In the genomic region with DNA sequence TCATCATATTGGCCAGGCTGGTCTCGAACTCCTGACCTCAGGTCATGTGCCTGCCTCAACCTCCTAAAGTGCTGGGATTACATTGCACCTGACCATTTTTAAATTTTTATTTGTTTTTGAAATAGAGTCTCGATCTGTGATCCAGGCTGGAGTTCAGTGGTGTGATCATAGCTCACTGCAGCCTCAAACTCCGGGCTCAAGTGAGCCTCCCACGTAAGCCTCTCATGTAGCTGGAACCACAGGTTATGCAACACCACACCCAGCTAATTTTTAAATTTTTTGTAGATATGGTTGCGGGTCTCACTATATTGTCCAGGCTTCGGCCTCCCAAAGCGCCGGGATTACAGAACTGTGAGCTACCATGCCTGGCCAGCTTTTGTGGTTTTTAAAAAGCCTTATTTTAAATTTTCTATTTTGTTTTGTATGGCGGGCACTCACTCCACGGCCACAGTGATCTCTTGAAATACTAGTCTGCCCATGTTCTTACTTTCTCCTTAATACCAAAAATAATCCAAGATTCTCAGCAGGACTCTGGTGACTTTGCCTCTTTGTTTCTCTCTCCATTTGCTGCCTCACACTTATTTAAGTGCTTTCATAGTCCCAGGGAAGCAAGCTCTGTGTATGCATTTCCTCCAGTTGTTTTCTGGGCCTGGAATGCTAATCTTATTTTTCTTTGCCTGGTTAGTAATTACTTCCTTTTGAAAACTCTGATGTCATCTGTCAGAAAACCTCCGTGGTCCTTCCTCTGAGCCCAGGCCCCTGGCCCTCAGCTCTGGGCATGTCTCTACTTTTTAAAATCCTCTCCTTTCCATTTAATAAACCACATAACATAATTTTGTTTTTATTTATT, we compare ENCODE assay signal across 10 cellular contexts. TPM values are rescaled to one million over a fixed set of nuclear protein-coding genes. Genes with fewer than 3 reads are reported as not detected.
A peak's percentile ranks its signal among the peaks of the same experiment; 100 is the strongest.
DNase-seq lines count a peak whose midpoint lies in the region; ATAC-seq, FAIRE-seq and TF ChIP-seq lines count a peak whose summit lies in the region.
"Had no signal": no experiment of that assay in that cellular context is flagged by ENCODE, and none has a peak within 500 bp of the region (broad histone marks: within the 10 kb centered on the region; RNA-seq: fewer than 3 reads in every experiment).

No MANE protein-coding gene starts in this region.

- H3K9ac ChIP-seq in endothelial cell of umbilical vein (replicated peaks; ENCODE audit: extremely low read depth, insufficient read depth, low read length), result peak overlapping the region; percentile 93

- peak; percentile 53 for TF ChIP-seq POLR2A in endothelial cell of umbilical vein (IDR thresholded peaks at IDR 0.05; ENCODE audit: low read depth, low read length)

- H3K27me3 ChIP-seq in AG04450 (ENCODE audit: control insufficient read depth, insufficient read depth, low read length) (no peaks in the 10 kb centered on the region), endothelial cell of umbilical vein (ENCODE audit: control insufficient read depth in 2 of 2, insufficient read depth in 2 of 2, low read length in 2 of 2) (no peaks in the 10 kb centered on the region), osteoblast (ENCODE audit: insufficient read depth, low read length) (no peaks in the 10 kb centered on the region)

- peaks cover 18% of the 10 kb centered on the region for H3K79me2 ChIP-seq in endothelial cell of umbilical vein (ENCODE audit: control insufficient read depth, insufficient read depth, low read length)
- peaks cover 24% of the 10 kb centered on the region for H3K79me2 ChIP-seq in osteoblast (ENCODE audit: insufficient read depth, low read length)

- POLR2A ChIA-PET in AG04450 (lab: Yijun Ruan, JAX), result interaction anchor here (1.1 kb wide), 1 partner anchor 16 kb away, joined by 5 read pairs; no protein-coding TSS in a partner anchor
- POLR2A ChIA-PET in endothelial cell of umbilical vein (lab: Charles Lee), result interaction anchor here (1.4 kb wide), 1 partner anchor 16 kb away, joined by 14 read pairs; no protein-coding TSS in a partner anchor

- ATAC-seq in HG03354 (IDR thresholded peaks at IDR 0.05; ENCODE audit: poor library complexity, severe bottlenecking, unreplicated experiment) (no peak), GM18858 (IDR thresholded peaks at IDR 0.05; ENCODE audit: unreplicated experiment) (no peak)

- BruUV-seq in endothelial cell of umbilical vein (replicated peaks; lab: Mats Ljungman, UMichigan), result TSS peak; percentile 29

- dilution Hi-C loops in endothelial cell of umbilical vein (cut with MboI; ENCODE audit: extremely low pct_ligation_motif_present, low sequenced_read_pairs), result no loop called here

- peak; percentile 93 for FAIRE-seq in endothelial cell of umbilical vein (lab: Jason Lieb, UNC)

- H3K4me3 ChIP-seq in AG04450 (ENCODE audit: low read depth, low read length) (no peak overlapping the region), endothelial cell of umbilical vein (replicated peaks in 1 of 3; ENCODE audit: insufficient read depth in 1 of 3, low read depth in 1 of 3, low read length in 3 of 3) (no peak overlapping the region), osteoblast (ENCODE audit: insufficient read depth, low read length) (no peak overlapping the region)

- H3K9me3 ChIP-seq in AG04450 (ENCODE audit: control insufficient read depth, insufficient read depth, low read length), result no peaks in the 10 kb centered on the region; the same call in 1 of the 2 replicates
- no peaks in the 10 kb centered on the region for H3K9me3 ChIP-seq in endothelial cell of umbilical vein (replicated peaks; ENCODE audit: control insufficient read depth, insufficient read depth, low read length)
- H3K9me3 ChIP-seq in osteoblast (ENCODE audit: low read depth, low read length), result no peaks in the 10 kb centered on the region

- H3K36me3 ChIP-seq in endothelial cell of umbilical vein (ENCODE audit: control insufficient read depth in 2 of 2, extremely low read depth in 1 of 2, insufficient read depth in 2 of 2, low read length in 2 of 2), result no peaks in the 10 kb centered on the region
- no peaks in the 10 kb centered on the region for H3K36me3 ChIP-seq in osteoblast (ENCODE audit: insufficient read depth, low read length)

- no peak for DNase-seq in AG04450 (ENCODE audit: low read depth, low spot score)
- peak; percentile 37 for DNase-seq in M059J (ENCODE audit: low read depth)
- peak; percentile 94 for DNase-seq in endothelial cell of umbilical vein (ENCODE audit: low read depth, low spot score)
- no peak for DNase-seq in osteoblast (ENCODE audit: insufficient read length, low spot score, missing footprints)
- no peak for DNase-seq in NCI-H1092 treated with DMSO at 0.1 percent for 48 hours (lab: John Stamatoyannopoulos, UW)
- no peak for DNase-seq in NCI-H748 treated with DMSO at 0.1 percent for 48 hours (lab: John Stamatoyannopoulos, UW)
- DNase-seq: effector CD4-positive, alpha-beta T cell; NCI-H2029 treated with DMSO at 0.1 percent for 48 hours had no signal

- CTCF ChIA-PET in AG04450 (lab: Charles Lee), result interaction anchor here (0.5 to 1.8 kb wide), 6 partner anchors 19 to 103 kb away, joined by 3 to 8 read pairs (median 4); partner anchors contain the start of gene GNPTAB
- CTCF ChIA-PET in endothelial cell of umbilical vein (lab: Charles Lee), result interaction anchor here (0.7 to 2.0 kb wide), 13 partner anchors 9 to 102 kb away, joined by 3 to 36 read pairs (median 4); partner anchors contain the start of gene GNPTAB

- H3K4me1 ChIP-seq in endothelial cell of umbilical vein (ENCODE audit: control insufficient read depth, extremely low read depth, insufficient read depth, low read length), result peaks cover 26% of the 10 kb centered on the region
- peaks cover 19% of the 10 kb centered on the region for H3K4me1 ChIP-seq in osteoblast (ENCODE audit: insufficient read depth, low read length)

- H4K20me1 ChIP-seq in endothelial cell of umbilical vein (replicated peaks; ENCODE audit: control insufficient read depth, extremely low read depth, insufficient read depth, low read length) (no peaks in the 10 kb centered on the region), osteoblast (ENCODE audit: insufficient read depth, low read length) (no peaks in the 10 kb centered on the region)

- H3K9me1 ChIP-seq in endothelial cell of umbilical vein (replicated peaks; ENCODE audit: control insufficient read depth, extremely low read depth, insufficient read depth, low read length), result no peaks in the 10 kb centered on the region

- TF ChIP-seq CTCF in AG04450 (IDR thresholded peaks at IDR 0.05; ENCODE audit: low read depth, low read length) (no peak), endothelial cell of umbilical vein (IDR thresholded peaks at IDR 0.05; ENCODE audit: extremely low read depth in 1 of 2, insufficient read depth in 1 of 2, low read depth in 1 of 2, low read length in 2 of 2) (no peak), osteoblast (IDR thresholded peaks at IDR 0.05; ENCODE audit: extremely low read depth, low read depth, low read length) (no peak)

- intact Hi-C loops in endothelial cell of umbilical vein (cut with micrococcal nuclease), result loop anchor here (1.0 to 10.0 kb wide), 5 partner anchors 16 to 309 kb away; partner anchors contain the start of gene WASHC3

- H3K27ac ChIP-seq in AG04450 (ENCODE audit: low read depth, low read length) (peak overlapping the region; percentile 11), endothelial cell of umbilical vein (ENCODE audit: insufficient read depth, low read depth, low read length) (peak overlapping the region; percentile 93), osteoblast (ENCODE audit: low read depth, low read length) (peak overlapping the region; percentile 98)

- H3K4me2 ChIP-seq in endothelial cell of umbilical vein (ENCODE audit: insufficient read depth, low read length), result peak overlapping the region; percentile 31
- H3K4me2 ChIP-seq in osteoblast (ENCODE audit: insufficient read depth, low read length), result no peak overlapping the region

- H2AFZ ChIP-seq in endothelial cell of umbilical vein (ENCODE audit: low read depth, low read length), result peak overlapping the region; percentile 74
- H2AFZ ChIP-seq in osteoblast (ENCODE audit: low read length), result peak overlapping the region; percentile 72

TF ChIP-seq in endothelial cell of umbilical vein, 7 proteins besides CTCF, POLR2A, EP300 and RAD21:
- peak; percentile 58 for TF ChIP-seq FOS (IDR thresholded peaks at IDR 0.05; ENCODE audit: borderline replicate concordance, insufficient read depth, low read length)
- TF ChIP-seq MYC (IDR thresholded peaks at IDR 0.05; ENCODE audit: low read depth, low read length), result no peak
- TF ChIP-seq GATA2 (IDR thresholded peaks at IDR 0.05; ENCODE audit: insufficient read depth, insufficient read length, low read depth, low read length), result peak; percentile 51
- TF ChIP-seq JUN (IDR thresholded peaks at IDR 0.05; ENCODE audit: borderline replicate concordance, insufficient read depth, insufficient read length, low read depth), result peak; percentile 73

RNA-seq across cellular contexts. Expression of gene DRAM1, which starts 2.0 kb away (rescaled TPM):
- 54.9 and 57.5 TPM in 2 replicates for polyA plus RNA-seq in AG04450 (2011; rRNA removed)
- 39.1 and 46.2 TPM in 2 replicates for polyA minus RNA-seq in AG04450 (2011; rRNA and poly(A)+ RNA removed)
- total RNA-seq in M059J (2014; rRNA removed; shearing (Covaris generic)), result 22.8 and 25.9 TPM in 2 replicates
- total RNA-seq in endothelial cell of umbilical vein, result 42.4 and 46.3 TPM in 2 replicates
- polyA plus RNA-seq in endothelial cell of umbilical vein, result 24.6 and 26.3 TPM in 2 replicates
- polyA plus RNA-seq in endothelial cell of umbilical vein (2011; cell fraction: cytosol; rRNA removed), result 29.8 and 30.4 TPM in 2 replicates
- 15.7 and 18.7 TPM in 2 replicates for polyA plus RNA-seq in endothelial cell of umbilical vein (2011; cell fraction: nucleus; rRNA removed)
- 49.9 and 52.5 TPM in 2 replicates for polyA plus RNA-seq in endothelial cell of umbilical vein (2012)
- 39.5 and 41.8 TPM in 2 replicates for polyA minus RNA-seq in endothelial cell of umbilical vein
- polyA minus RNA-seq in endothelial cell of umbilical vein (2011; cell fraction: cytosol; rRNA and poly(A)+ RNA removed), result 24.2 TPM
- 20.3 and 26.5 TPM in 2 replicates for polyA minus RNA-seq in endothelial cell of umbilical vein (2011; cell fraction: nucleus; rRNA and poly(A)+ RNA removed)
- total RNA-seq in osteoblast, result 141 and 150 TPM in 2 replicates

RNA-seq across cellular contexts. Expression of gene GNPTAB, which starts 44.6 kb away (rescaled TPM):
- polyA plus RNA-seq in AG04450 (2011; rRNA removed) (29.0 and 34.3 TPM in 2 replicates), endothelial cell of umbilical vein (14.7 and 15.6 TPM in 2 replicates)
- polyA minus RNA-seq in AG04450 (2011; rRNA and poly(A)+ RNA removed), result 29.8 and 36.7 TPM in 2 replicates
- 13.7 and 22.3 TPM in 2 replicates for total RNA-seq in M059J (2014; rRNA removed; shearing (Covaris generic))
- total RNA-seq in endothelial cell of umbilical vein (39.2 and 39.5 TPM in 2 replicates), osteoblast (93.0 and 93.1 TPM in 2 replicates)
- polyA plus RNA-seq in endothelial cell of umbilical vein (2011; cell fraction: cytosol; rRNA removed), result 17.6 and 17.7 TPM in 2 replicates
- 21.3 and 25.8 TPM in 2 replicates for polyA plus RNA-seq in endothelial cell of umbilical vein (2011; cell fraction: nucleus; rRNA removed)
- 33.9 and 36.8 TPM in 2 replicates for polyA plus RNA-seq in endothelial cell of umbilical vein (2012)
- polyA minus RNA-seq in endothelial cell of umbilical vein, result 51.0 and 53.7 TPM in 2 replicates
- 16.7 TPM for polyA minus RNA-seq in endothelial cell of umbilical vein (2011; cell fraction: cytosol; rRNA and poly(A)+ RNA removed)
- 24.0 and 32.3 TPM in 2 replicates for polyA minus RNA-seq in endothelial cell of umbilical vein (2011; cell fraction: nucleus; rRNA and poly(A)+ RNA removed)

Comparison
In these comparisons a context has a peak if more than half of its experiments do, and no peak if none do; other contexts are left out.
1. DNase-seq: peak in M059J (single experiment) and endothelial cell of umbilical vein (single experiment); none in AG04450 (single experiment), osteoblast (single experiment), NCI-H1092 treated with DMSO at 0.1 percent for 48 hours (single experiment) and NCI-H748 treated with DMSO at 0.1 percent for 48 hours (single experiment).
2. H3K27ac ChIP-seq: peak in every context shown above with its lines; median percentile 98 in osteoblast; 93 in endothelial cell of umbilical vein; 11 in AG04450.